8 cellular contexts compared by ENCODE assay signal in the genomic region with DNA sequence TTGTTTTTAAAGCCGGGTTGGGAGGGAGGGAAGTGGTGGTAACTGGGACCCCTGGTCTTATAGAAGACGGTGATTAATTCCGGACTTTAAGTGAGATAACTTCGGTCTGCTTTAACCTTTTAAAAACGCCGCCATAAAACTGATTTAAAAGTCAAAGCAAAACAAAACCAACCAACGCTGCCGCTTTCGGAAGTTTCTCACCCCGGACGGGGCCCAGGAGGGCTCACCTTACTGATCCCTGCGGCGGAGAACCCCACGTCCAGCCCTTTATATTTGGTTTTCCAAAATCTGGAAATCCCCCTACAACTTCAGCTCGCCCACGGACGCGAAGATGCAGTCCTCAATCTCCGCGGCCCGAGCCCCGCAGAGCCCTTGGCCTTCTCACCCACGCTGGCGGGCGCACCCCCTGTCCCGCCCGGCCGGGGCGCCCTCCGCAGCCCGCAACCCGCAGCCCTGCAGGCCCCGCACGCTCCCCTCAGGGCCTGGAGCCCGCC. TPM values are rescaled to one million over a fixed set of nuclear protein-coding genes. Genes with fewer than 3 reads are reported as not detected.
DNase-seq lines count a peak whose midpoint lies in the region; ATAC-seq and TF ChIP-seq lines count a peak whose summit lies in the region.

No MANE protein-coding gene starts in this region.

- H3K4me3 ChIP-seq in Peyer's patch (peak overlapping the region; percentile 68 to 93 (median 85)), dorsolateral prefrontal cortex (peak overlapping the region; percentile 43 to 97 (median 83)), mucosa of stomach (ENCODE audit: low read length) (peak overlapping the region; percentile 51), thoracic aorta (peak overlapping the region; percentile 78)

- peak; percentile 58 for ATAC-seq in HG02981 (IDR thresholded peaks at IDR 0.05; ENCODE audit: unreplicated experiment)
- peak; percentile 42 for ATAC-seq in thoracic aorta (ENCODE audit: insufficient number of reproducible peaks, low FRiP score, low read depth)

- H3K36me3 ChIP-seq in Peyer's patch (no peaks in the 10 kb centered on the region), mucosa of stomach (ENCODE audit: control insufficient read depth, insufficient read depth, low read length) (no peaks in the 10 kb centered on the region), thoracic aorta (no peaks in the 10 kb centered on the region)

- H3K27me3 ChIP-seq in Peyer's patch (no peaks in the 10 kb centered on the region), dorsolateral prefrontal cortex (no peaks in the 10 kb centered on the region), mucosa of stomach (ENCODE audit: control insufficient read depth, insufficient read depth, low read length) (no peaks in the 10 kb centered on the region), thoracic aorta (replicated peaks; ENCODE audit: insufficient read depth) (no peaks in the 10 kb centered on the region)

- DNase-seq in activated CD8-positive, alpha-beta memory T cell treated with anti-CD3 and anti-CD28 coated beads for 4 hours (ENCODE audit: low read depth in 2 of 2), result peak; percentile 12 to 13
- no peak for DNase-seq in activated CD8-positive, alpha-beta memory T cell treated with anti-CD3 and anti-CD28 coated beads for 24 hours
- DNase-seq in Peyer's patch, result peak in 1 of 3 donors; percentile 39
- DNase-seq in dorsolateral prefrontal cortex, result peak in 3 of 10 donors; percentile 9 to 25 (median 13)
- no peak for DNase-seq in thoracic aorta (ENCODE audit: low spot score)
- DNase-seq in OCI-M2 (lab: John Stamatoyannopoulos, UW; ENCODE audit: unreplicated experiment), result no peak

- intact Hi-C loops in dorsolateral prefrontal cortex (cut with DNase I), result loop anchor here (5.0 to 10.0 kb wide), 4 partner anchors 100 to 560 kb away; a partner anchor contains a TSS

- no peaks in the 10 kb centered on the region for H3K9me3 ChIP-seq in Peyer's patch
- H3K9me3 ChIP-seq in mucosa of stomach (ENCODE audit: control insufficient read depth, low read length), result no peaks in the 10 kb centered on the region
- no peaks in the 10 kb centered on the region for H3K9me3 ChIP-seq in thoracic aorta

- TF ChIP-seq CTCF in Peyer's patch (IDR thresholded peaks at IDR 0.05) (peak in 2 of 6 experiments; percentile 26 to 35), dorsolateral prefrontal cortex (IDR thresholded peaks at IDR 0.05 in 54 of 56, conservative IDR thresholded peaks at IDR 0.05 in 2 of 56; ENCODE audit: low read depth in 1 of 56, partially characterized antibody in 56 of 56) (peak in 3 of 56 donors; percentile 13), thoracic aorta (IDR thresholded peaks at IDR 0.05) (no peak)

- peak overlapping the region; percentile 88 to 92 (median 88) for H3K27ac ChIP-seq in Peyer's patch
- peak overlapping the region in 54 of 59 donors; percentile 22 to 99 (median 81) for H3K27ac ChIP-seq in dorsolateral prefrontal cortex
- peak overlapping the region in 1 of 2 donors; percentile 46 for H3K27ac ChIP-seq in thoracic aorta

- no peak for TF ChIP-seq POLR2A in Peyer's patch (IDR thresholded peaks at IDR 0.05)

- peak overlapping the region; percentile 72 for H3K9ac ChIP-seq in mucosa of stomach (ENCODE audit: low read length)

- peaks cover 0 to 14% (median 5%) of the 10 kb centered on the region in 4 donors for H3K4me1 ChIP-seq in Peyer's patch
- no peaks in the 10 kb centered on the region for H3K4me1 ChIP-seq in mucosa of stomach (ENCODE audit: control insufficient read depth, insufficient read depth, low read length)
- H3K4me1 ChIP-seq in thoracic aorta (ENCODE audit: control insufficient read depth in 1 of 2, low read depth in 2 of 2), result peaks cover 5 to 39% of the 10 kb centered on the region in 2 donors

RNA-seq across cellular contexts. Expression of a gene that starts 0.4 kb away (rescaled TPM):
- total RNA-seq in Peyer's patch, result 10 to 100 TPM in 3 of 4 donors, 1 to 10 TPM in 1; 7.8 to 64.4 (median 20.6) TPM
- total RNA-seq in dorsolateral prefrontal cortex, result 10 to 100 TPM; 20.2 to 57.1 (median 38.9) TPM
- total RNA-seq in thoracic aorta, result 10 to 100 TPM; 16.7 to 42.2 TPM

RNA-seq across cellular contexts. Expression of a gene that starts 29.6 kb away (rescaled TPM):
- total RNA-seq in Peyer's patch (under 1 TPM in 1 of 4 donors, not detected in 3; 0.76 TPM), dorsolateral prefrontal cortex (10 to 100 TPM in 44 of 120 experiments, 1 to 10 TPM in 76; 2.4 to 20.4 (median 8.2) TPM), thoracic aorta (not detected)

Comparison
In these comparisons a context has a peak if more than half of its experiments do, and no peak if none do; other contexts are left out.
1. DNase-seq: peak in activated CD8-positive, alpha-beta memory T cell treated with anti-CD3 and anti-CD28 coated beads for 4 hours (2 of 2); none in activated CD8-positive, alpha-beta memory T cell treated with anti-CD3 and anti-CD28 coated beads for 24 hours (single experiment), thoracic aorta (single experiment) and OCI-M2 (single experiment).
2. Peak in every context shown above with its lines, with median percentiles within 50 percentile points of each other: H3K4me3 ChIP-seq.